Comparison of ENCODE assay signal across 13 cellular contexts in the genomic region with DNA sequence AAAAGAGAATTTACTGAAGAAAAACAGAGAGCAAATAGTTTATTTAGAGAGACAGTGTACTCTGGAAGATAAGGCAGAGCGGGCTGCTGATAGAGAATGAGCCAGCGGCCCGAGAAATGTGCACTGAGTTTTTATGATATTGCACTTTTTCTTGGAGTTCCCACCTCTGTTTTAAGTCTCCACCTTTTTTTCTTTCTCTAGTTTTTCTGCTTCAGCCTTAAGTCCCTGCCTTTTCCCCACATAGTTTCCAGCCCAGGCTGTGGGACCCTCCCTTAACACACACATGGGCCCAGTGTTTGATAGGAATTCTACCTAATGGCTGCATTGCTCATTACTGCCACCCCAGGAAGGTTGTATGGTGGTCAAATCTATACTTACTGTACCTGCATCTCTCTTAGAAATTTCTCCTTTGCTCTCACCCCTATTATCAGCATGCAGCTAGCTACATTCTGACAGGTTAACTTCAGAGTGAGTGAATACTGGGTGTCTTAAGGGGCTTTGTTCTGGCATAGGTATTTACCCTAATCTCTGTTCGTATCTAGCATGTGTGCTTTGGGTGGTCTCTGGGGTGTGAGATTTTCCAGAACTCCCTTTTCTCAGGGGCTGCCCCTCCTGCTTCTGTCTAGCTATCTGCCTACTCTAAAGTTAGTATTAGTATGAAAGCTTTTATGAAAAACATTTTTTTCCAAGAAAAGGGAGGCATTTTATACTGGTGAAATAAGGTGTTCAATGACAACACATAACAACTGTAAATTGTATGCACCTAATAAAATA.
DNase-seq lines count a peak whose midpoint lies in the region; ATAC-seq and TF ChIP-seq lines count a peak whose summit lies in the region.
"Had no signal": no experiment of that assay in that cellular context is flagged by ENCODE, and none has a peak within 500 bp of the region (broad histone marks: within the 10 kb centered on the region; RNA-seq: fewer than 3 reads in every experiment).

No MANE protein-coding gene starts in this region.

- TF ChIP-seq CTCF in cardiac muscle cell (IDR thresholded peaks at IDR 0.05; ENCODE audit: low read depth, low read length) (peak; percentile 23), fibroblast of pulmonary artery (IDR thresholded peaks at IDR 0.05; ENCODE audit: low read length, missing control alignments) (peak; percentile 15)

- H3K36me3 ChIP-seq in cardiac muscle cell: no peaks in the 10 kb centered on the region
- H3K36me3 ChIP-seq: transverse colon had no signal

- DNase-seq in cardiac muscle cell (ENCODE audit: low read depth in 1 of 2, low spot score in 1 of 2) (no peak), cardiac septum (ENCODE audit: low spot score) (no peak), OCI-M1 (lab: John Stamatoyannopoulos, UW) (peak; percentile 29), fibroblast of pulmonary artery (ENCODE audit: low read depth) (no peak), posterior vena cava (ENCODE audit: low spot score) (no peak), iPS-NIHi11 (ENCODE audit: low spot score) (no peak), germinal center (ENCODE audit: low spot score) (no peak)
- DNase-seq: activated naive CD8-positive, alpha-beta T cell treated with anti-CD3 and anti-CD28 coated beads, Interleukin-2, amount 50 U/mL, for 24 hours; islet precursor cell; NCI-H2029; stimulated activated CD8-positive, alpha-beta memory T cell treated with anti-CD3 and anti-CD28 coated beads, Interleukin-4, amount 100 ng/mL, for 48 hours; transverse colon had no signal

- H3K4me1 ChIP-seq in cardiac muscle cell (ENCODE audit: low read depth): no peaks in the 10 kb centered on the region
- H3K4me1 ChIP-seq: transverse colon had no signal

- H3K4me3 ChIP-seq in cardiac muscle cell: no peak overlapping the region
- no peak overlapping the region for H3K4me3 ChIP-seq in fibroblast of pulmonary artery (replicated peaks; ENCODE audit: low read depth, low read length)
- H3K4me3 ChIP-seq: transverse colon had no signal

- peaks cover 27% of the 10 kb centered on the region for H3K27me3 ChIP-seq in cardiac muscle cell
- H3K27me3 ChIP-seq: transverse colon had no signal

- intact Hi-C loops in cardiac septum (cut with DNase I) (no loop called here), posterior vena cava (cut with DNase I) (no loop called here)

- no peak overlapping the region for H3K27ac ChIP-seq in cardiac muscle cell
- H3K27ac ChIP-seq: transverse colon had no signal

- no peaks in the 10 kb centered on the region for H3K9me3 ChIP-seq in cardiac muscle cell (ENCODE audit: low read depth)
- H3K9me3 ChIP-seq: transverse colon had no signal

- no peak for ATAC-seq in GM18520 (IDR thresholded peaks at IDR 0.05; ENCODE audit: unreplicated experiment)
